ENCODE assay signal across 8 cellular contexts in genomic region chr4:83535520-83535944, GRCh38. TPM values are rescaled to one million over a fixed set of nuclear protein-coding genes. Genes with fewer than 3 reads are reported as not detected.
DNase-seq lines count a peak whose midpoint lies in the region; ATAC-seq and TF ChIP-seq lines count a peak whose summit lies in the region.

No MANE protein-coding gene starts in this region.

- TF ChIP-seq CTCF in SU-DHL-6 (IDR thresholded peaks at IDR 0.05; ENCODE audit: insufficient read depth, low read length, poor library complexity, severe bottlenecking), result no peak
- TF ChIP-seq CTCF in astrocyte of the cerebellum (IDR thresholded peaks at IDR 0.05; ENCODE audit: low read depth, low read length, missing control alignments), result no peak
- TF ChIP-seq CTCF in gastrocnemius medialis (IDR thresholded peaks at IDR 0.05 in 4 of 5, conservative IDR thresholded peaks at IDR 0.05 in 1 of 5), result no peak

- no peaks in the 10 kb centered on the region for H3K36me3 ChIP-seq in CD8-positive, alpha-beta memory T cell (ENCODE audit: insufficient read depth, low read length)
- H3K36me3 ChIP-seq in SU-DHL-6 (ENCODE audit: low read length) (no peaks in the 10 kb centered on the region), gastrocnemius medialis (no peaks in the 10 kb centered on the region)

- CTCF ChIA-PET in CD8-positive, alpha-beta memory T cell (lab: Charles Lee), result interaction anchor here (0.7 to 1.7 kb wide), 6 partner anchors 11 to 117 kb away, joined by 3 to 7 read pairs (median 4); no protein-coding TSS in a partner anchor

- H3K4me1 Mint-ChIP-seq in CD8-positive, alpha-beta memory T cell, result peaks cover 17 to 37% (median 18%) of the 10 kb centered on the region in 3 donors

- H3K27ac ChIP-seq in CD8-positive, alpha-beta memory T cell (ENCODE audit: low read depth, low read length), result peak overlapping the region; percentile 53
- H3K27ac ChIP-seq in SU-DHL-6 (ENCODE audit: low read depth, low read length) (no peak overlapping the region), gastrocnemius medialis (peak overlapping the region; percentile 95 to 99 (median 98))

- peak overlapping the region; percentile 27 to 88 (median 80) for H3K27ac Mint-ChIP-seq in CD8-positive, alpha-beta memory T cell

- peaks cover 8% of the 10 kb centered on the region for H3K4me1 ChIP-seq in CD8-positive, alpha-beta memory T cell (ENCODE audit: insufficient read depth, low read length)
- H3K4me1 ChIP-seq in gastrocnemius medialis, result peaks cover 12 to 17% of the 10 kb centered on the region in 2 donors

- peak overlapping the region; percentile 72 for H3K4me3 ChIP-seq in CD8-positive, alpha-beta memory T cell (ENCODE audit: low read length)
- H3K4me3 ChIP-seq in SU-DHL-6 (ENCODE audit: insufficient read depth, low read length, poor library complexity, severe bottlenecking) (no peak overlapping the region), astrocyte of the cerebellum (ENCODE audit: low read depth, low read length) (peak overlapping the region; percentile 91), iPS-11a (ENCODE audit: low read depth, low read length) (peak overlapping the region; percentile 82), gastrocnemius medialis (peak overlapping the region; percentile 81 to 95 (median 86))

- peak in 3 of 5 donors; percentile 1 to 49 (median 3) for DNase-seq in CD8-positive, alpha-beta memory T cell
- peak; percentile 43 for DNase-seq in HPDE6-E6E7 (ENCODE audit: extremely low spot score)
- peak; percentile 63 for DNase-seq in astrocyte of the cerebellum (ENCODE audit: low read depth)
- peak; percentile 55 to 82 for DNase-seq in gastrocnemius medialis
- DNase-seq in midbrain (lab: John Stamatoyannopoulos, UW), result no peak

- H3K36me3 Mint-ChIP-seq in CD8-positive, alpha-beta memory T cell, result peaks cover 0 to 9% (median 0%) of the 10 kb centered on the region in 3 donors

- no peaks in the 10 kb centered on the region for H3K9me2 ChIP-seq in SU-DHL-6 (replicated peaks; ENCODE audit: insufficient read depth, low read length)

- no peaks in the 10 kb centered on the region for H3K9me3 ChIP-seq in CD8-positive, alpha-beta memory T cell (ENCODE audit: low read length)
- no peaks in the 10 kb centered on the region for H3K9me3 ChIP-seq in SU-DHL-6 (ENCODE audit: insufficient read depth, low read length)
- H3K9me3 ChIP-seq in gastrocnemius medialis, result no peaks in the 10 kb centered on the region

- ATAC-seq in GM19468 (IDR thresholded peaks at IDR 0.05; ENCODE audit: extremely low read depth, unreplicated experiment) (peak; percentile 38), gastrocnemius medialis (peak; percentile 70 to 76)

- in situ Hi-C loops in astrocyte of the cerebellum (cut with HindIII; ENCODE audit: low sequenced_read_pairs) (no loop called here), gastrocnemius medialis (cut with MboI; ENCODE audit: low sequenced_read_pairs in 4 of 4) (loop anchor here in 1 of 4 donors (5.0 kb wide), 1 partner anchor 92 kb away; no protein-coding TSS in a partner anchor)

- H3K4me3 Mint-ChIP-seq in CD8-positive, alpha-beta memory T cell, result peak overlapping the region; percentile 87 to 97 (median 93)

- no peaks in the 10 kb centered on the region for H3K27me3 ChIP-seq in CD8-positive, alpha-beta memory T cell (ENCODE audit: insufficient read depth, low read length, poor library complexity, severe bottlenecking)
- H3K27me3 ChIP-seq in SU-DHL-6 (ENCODE audit: low read length) (no peaks in the 10 kb centered on the region), gastrocnemius medialis (no peaks in the 10 kb centered on the region)

- TF ChIP-seq POLR2A in gastrocnemius medialis (IDR thresholded peaks at IDR 0.05), result no peak

- no peak overlapping the region for H2AFZ ChIP-seq in SU-DHL-6 (ENCODE audit: low read depth, low read length, severe bottlenecking)

- no peaks in the 10 kb centered on the region for H3K79me2 ChIP-seq in SU-DHL-6 (ENCODE audit: insufficient read depth, low read length)

- POLR2A ChIA-PET in CD8-positive, alpha-beta memory T cell (lab: Charles Lee), result interaction anchor here (0.6 to 1.7 kb wide), 4 partner anchors 12 to 540 kb away, joined by 4 to 5 read pairs (median 4); partner anchors contain the start of genes ABRAXAS1, HELQ and MRPS18C

- no peak overlapping the region for H3K9ac ChIP-seq in SU-DHL-6 (ENCODE audit: low read length)

- H3K9me3 Mint-ChIP-seq in CD8-positive, alpha-beta memory T cell, result no peaks in the 10 kb centered on the region

- H4K20me1 ChIP-seq in SU-DHL-6 (ENCODE audit: low read depth, low read length), result no peaks in the 10 kb centered on the region

- intact Hi-C loops in gastrocnemius medialis (cut with DNase I; ENCODE audit: low total_unique reads), result loop anchor here (1.0 to 5.0 kb wide), 3 partner anchors 26 to 51 kb away; partner anchors contain the start of gene ABRAXAS1

- peaks cover 7 to 26% of the 10 kb centered on the region in 2 donors for H3K27me3 Mint-ChIP-seq in CD8-positive, alpha-beta memory T cell

- no peaks in the 10 kb centered on the region for H3F3A ChIP-seq in SU-DHL-6 (ENCODE audit: insufficient read depth)

- H3K4me2 ChIP-seq in SU-DHL-6 (ENCODE audit: low read depth, low read length, poor library complexity, severe bottlenecking), result peak overlapping the region; percentile 17

RNA-seq across cellular contexts. Expression of gene GPAT3, which starts 0.4 kb away (rescaled TPM):
- total RNA-seq in CD8-positive, alpha-beta memory T cell, result 1 to 10 TPM; 5.4 to 6.2 TPM
- polyA plus RNA-seq in CD8-positive, alpha-beta memory T cell, result 6.8 TPM
- total RNA-seq in gastrocnemius medialis, result 100 to 1,000 TPM in 1 of 4 donors, 10 to 100 TPM in 2, 1 to 10 TPM in 1; 9.5 to 183 (median 26.5) TPM

RNA-seq across cellular contexts. Expression of gene ABRAXAS1, which starts 50.6 kb away (rescaled TPM):
- total RNA-seq in CD8-positive, alpha-beta memory T cell, result 10 to 100 TPM; 10.8 to 11.0 TPM
- polyA plus RNA-seq in CD8-positive, alpha-beta memory T cell, result 8.1 TPM
- 10 to 100 TPM in 1 of 4 donors, 1 to 10 TPM in 3; 4.8 to 12.4 (median 7.0) TPM for total RNA-seq in gastrocnemius medialis
